9 cellular contexts compared by ENCODE assay signal in the genomic region with DNA sequence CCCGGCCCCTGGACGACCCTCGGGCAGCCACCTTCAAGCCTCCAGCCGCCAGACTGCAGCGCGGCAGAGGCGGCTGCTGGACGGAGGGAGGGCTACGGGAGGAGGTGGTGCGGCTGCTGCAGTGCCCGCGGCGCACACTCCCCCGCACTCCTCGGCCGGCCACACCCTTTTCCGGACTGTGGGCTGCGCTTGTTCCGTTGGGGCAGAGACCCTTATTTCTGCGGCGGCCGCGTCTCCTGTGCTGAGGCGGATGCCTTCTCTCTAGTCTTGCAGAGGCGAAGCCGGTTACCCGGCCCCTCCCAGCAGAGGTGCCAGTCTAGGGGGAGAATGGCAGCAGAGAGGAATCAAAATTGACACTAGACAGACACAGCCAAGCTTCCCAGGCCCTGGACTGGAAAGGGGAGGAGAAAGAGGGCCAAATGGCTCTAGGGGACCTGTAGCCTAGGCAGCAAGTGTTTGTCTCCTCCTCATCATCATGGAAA. TPM values are rescaled to one million over a fixed set of nuclear protein-coding genes. Genes with fewer than 3 reads are reported as not detected.
A peak's percentile ranks its signal among the peaks of the same experiment; 100 is the strongest.
DNase-seq lines count a peak whose midpoint lies in the region; ATAC-seq and FAIRE-seq lines count a peak whose summit lies in the region.
"Had no signal": no experiment of that assay in that cellular context is flagged by ENCODE, and none has a peak within 500 bp of the region (broad histone marks: within the 10 kb centered on the region; RNA-seq: fewer than 3 reads in every experiment).

No MANE protein-coding gene starts in this region.

- H3K27ac ChIP-seq in iPS DF 6.9 (ENCODE audit: low read length) (no peak overlapping the region), skeletal muscle tissue (ENCODE audit: low read depth, low read length) (peak overlapping the region; percentile 96)

- H3K9me3 ChIP-seq in T-helper 17 cell (ENCODE audit: control insufficient read depth, low read length, poor library complexity, severe bottlenecking) (no peaks in the 10 kb centered on the region), iPS DF 6.9 (ENCODE audit: control insufficient read depth, insufficient read depth, low read length) (no peaks in the 10 kb centered on the region), skeletal muscle tissue (ENCODE audit: control insufficient read depth in 3 of 3, low read length in 3 of 3) (no peaks in the 10 kb centered on the region)

- H3K4me3 Mint-ChIP-seq in T-helper 17 cell: peak overlapping the region; percentile 98

- H3K9ac ChIP-seq in skeletal muscle tissue (ENCODE audit: low read depth in 1 of 3, low read length in 3 of 3): peak overlapping the region; percentile 89 to 99 (median 96)

- peaks cover 13% of the 10 kb centered on the region for H3K36me3 Mint-ChIP-seq in T-helper 17 cell (ENCODE audit: low read depth)

- H3K27ac Mint-ChIP-seq in T-helper 17 cell: peak overlapping the region; percentile 95

- no peak for FAIRE-seq in HTR-8/SVneo (lab: Jason Lieb, UNC)
- FAIRE-seq: G401.6 had no signal

- H3K4me3 ChIP-seq in iPS DF 6.9 (ENCODE audit: low read length): peak overlapping the region; percentile 70; the same call in 1 of the 2 replicates
- H3K4me3 ChIP-seq in skeletal muscle tissue (ENCODE audit: low read length in 3 of 3): peak overlapping the region; percentile 93 to 97 (median 97)

- DNase-seq in DMS79 treated with DMSO at 0.1 percent for 48 hours (lab: John Stamatoyannopoulos, UW) (peak; percentile 24), DMS79 (lab: John Stamatoyannopoulos, UW) (no peak), HTR-8/SVneo (ENCODE audit: insufficient read length, low spot score) (peak; percentile 39), T-helper 17 cell (peak; percentile 52 to 61 (median 52)), anterior cingulate cortex (lab: John Stamatoyannopoulos, UW) (peak in 37 of 58 donors; percentile 3 to 52 (median 25)), iPS DF 6.9 (ENCODE audit: low read depth, low spot score) (no peak), NCI-H2107 (lab: John Stamatoyannopoulos, UW) (no peak)

- H3K36me3 ChIP-seq in iPS DF 6.9 (ENCODE audit: control insufficient read depth, insufficient read depth, low read length): peaks cover 33% of the 10 kb centered on the region
- H3K36me3 ChIP-seq in skeletal muscle tissue (ENCODE audit: control insufficient read depth in 3 of 3, insufficient read depth in 3 of 3, low read length in 3 of 3): peaks cover 37 to 39% (median 38%) of the 10 kb centered on the region in 3 donors

- ATAC-seq in T-helper 17 cell: peak; percentile 23

- H3K4me1 ChIP-seq in iPS DF 6.9 (ENCODE audit: control insufficient read depth, insufficient read depth, low read length) (no peaks in the 10 kb centered on the region; the same call in 1 of the 2 replicates), skeletal muscle tissue (ENCODE audit: control insufficient read depth in 3 of 3, insufficient read depth in 3 of 3, low read length in 3 of 3) (peaks cover 48 to 62% (median 49%) of the 10 kb centered on the region in 3 donors)

- H3K27me3 ChIP-seq in iPS DF 6.9 (ENCODE audit: control insufficient read depth, insufficient read depth, low read length) (no peaks in the 10 kb centered on the region), skeletal muscle tissue (ENCODE audit: control insufficient read depth in 3 of 3, insufficient read depth in 3 of 3, low read length in 3 of 3) (no peaks in the 10 kb centered on the region)

- H3K4me1 Mint-ChIP-seq in T-helper 17 cell: peaks cover 52% of the 10 kb centered on the region

- no peaks in the 10 kb centered on the region for H3K27me3 Mint-ChIP-seq in T-helper 17 cell

- WGBS in iPS DF 6.9 (ENCODE audit: insufficient coverage, insufficient read length): no CpG with 5 or more reads among the region's 27 CpGs

RNA-seq across cellular contexts. Expression of a gene that starts 1.2 kb away (rescaled TPM):
- 100 to 1,000 TPM; 178 to 211 TPM for total RNA-seq in T-helper 17 cell
- total RNA-seq in skeletal muscle tissue: 149 TPM

RNA-seq across cellular contexts. Expression of a gene that starts 11.2 kb away (rescaled TPM):
- 1 to 10 TPM; 6.8 to 8.7 TPM for total RNA-seq in T-helper 17 cell
- total RNA-seq in skeletal muscle tissue: 5.7 TPM

RNA-seq across cellular contexts. Expression of a gene that starts 12.8 kb away (rescaled TPM):
- 1,000 to 10,000 TPM; 5,484 to 5,668 TPM for total RNA-seq in T-helper 17 cell
- 4,392 TPM for total RNA-seq in skeletal muscle tissue

RNA-seq across cellular contexts. Expression of a gene that starts 23.1 kb away (rescaled TPM):
- 1 to 10 TPM; 5.4 to 9.0 TPM for total RNA-seq in T-helper 17 cell
- total RNA-seq in skeletal muscle tissue: 451 TPM

RNA-seq across cellular contexts. Expression of a gene that starts 24.9 kb away (rescaled TPM):
- total RNA-seq in T-helper 17 cell (10 to 100 TPM; 62.0 to 76.2 TPM), skeletal muscle tissue (53.8 TPM)

Comparison
In these comparisons a context has a peak if more than half of its experiments do, and no peak if none do; other contexts are left out.
1. DNase-seq: peak in DMS79 treated with DMSO at 0.1 percent for 48 hours (single experiment), HTR-8/SVneo (single experiment), T-helper 17 cell (3 of 3) and anterior cingulate cortex (37 of 58); none in DMS79 (single experiment), iPS DF 6.9 (single experiment) and NCI-H2107 (single experiment).